Comparison of ENCODE assay signal across 28 cellular contexts in genomic region chr10:42680267-42680666, GRCh38.
"Had no signal": no experiment of that assay in that cellular context is flagged by ENCODE, and none has a peak within 500 bp of the region (broad histone marks: within the 10 kb centered on the region; RNA-seq: fewer than 3 reads in every experiment).

No MANE protein-coding gene starts in this region.

- H3K9ac ChIP-seq: neural progenitor cell, parathyroid adenoma had no signal

- DNase-seq: natural killer cell; occipital lobe; ovary; posterior cingulate gyrus; psoas muscle; right cardiac atrium; spleen; stimulated activated CD4-positive, alpha-beta T cell treated with anti-CD3 and anti-CD28 coated beads, Interleukin-12 subunit alpha, Interleukin-12 subunit beta, amount 100 ng/mL, for 4 hours; stimulated activated CD4-positive, alpha-beta T cell treated with anti-CD3 and anti-CD28 coated beads, Interleukin-1b, Interleukin-23, amount 100 ng/mL, for 48 hours; stimulated activated CD4-positive, alpha-beta T cell treated with anti-CD3 and anti-CD28 coated beads, Interleukin-4, amount 100 ng/mL, for 24 hours; stimulated activated naive B cell treated with anti-CD40 and anti-IgM and Interleukin-4, amounts not matched to agents 10 μg/mL and 1 μg/mL and 100 μg/mL, for 72 hours; stimulated activated naive CD4-positive, alpha-beta T cell treated with Interleukin-2 at 50 U/mL for 16 hours; stomach; thyroid gland; trophoblast cell; upper lobe of left lung had no signal

- H2AFZ ChIP-seq: neural progenitor cell, parathyroid adenoma had no signal

- ATAC-seq: natural killer cell; psoas muscle; right cardiac atrium; sciatic nerve; stimulated activated effector memory CD8-positive, alpha-beta T cell treated with anti-CD3 and anti-CD28 coated beads, Interleukin-12 subunit alpha, Interleukin-12 subunit beta, amount 100 ng/mL, for 72 hours; stimulated activated naive B cell treated with anti-CD40 and anti-IgM and Interleukin-4, amounts not matched to agents 10 μg/mL and 1 μg/mL and 100 μg/mL, for 72 hours had no signal

- H3K4me3 Mint-ChIP-seq: natural killer cell; nephron; neural progenitor cell; stimulated activated effector memory CD8-positive, alpha-beta T cell treated with anti-CD3 and anti-CD28 coated beads, Interleukin-12 subunit alpha, Interleukin-12 subunit beta, amount 100 ng/mL, for 72 hours; stimulated activated naive B cell treated with anti-CD40 and anti-IgM and Interleukin-4, amounts not matched to agents 10 μg/mL and 1 μg/mL and 100 μg/mL, for 72 hours; stimulated activated naive CD8-positive, alpha-beta T cell treated with anti-CD3 and anti-CD28 coated beads, Interleukin-15, Interleukin-2, amounts not matched to agents 100 ng/mL and 50 ng/mL, for 24 hours had no signal

- H3K4me2 ChIP-seq: neural progenitor cell, smooth muscle cell had no signal

- H3K4me3 ChIP-seq: neural progenitor cell, ovary, psoas muscle, skin epidermis, smooth muscle cell, spleen, stomach, thoracic aorta, thyroid gland, tibial nerve, upper lobe of left lung, vagina had no signal

- H3K36me3 ChIP-seq: neural progenitor cell, ovary, spleen, stomach, thoracic aorta, thyroid gland, tibial nerve, upper lobe of left lung, vagina had no signal

- H3K27me3 Mint-ChIP-seq: progenitor cell of endocrine pancreas; stimulated activated naive B cell treated with anti-CD40 and anti-IgM and Interleukin-4, amounts not matched to agents 10 μg/mL and 1 μg/mL and 100 μg/mL, for 72 hours; stimulated activated naive CD8-positive, alpha-beta T cell treated with anti-CD3 and anti-CD28 coated beads, Interleukin-15, Interleukin-2, amounts not matched to agents 100 ng/mL and 50 ng/mL, for 24 hours had no signal

- H3K27me3 ChIP-seq: neural progenitor cell, ovary, spleen, stomach, thyroid gland, tibial nerve, upper lobe of left lung, vagina had no signal

- H3K4me1 ChIP-seq: neural progenitor cell, parathyroid adenoma, psoas muscle, spleen, stomach, thyroid gland, tibial nerve, upper lobe of left lung, vagina had no signal

- H3K36me3 Mint-ChIP-seq: natural killer cell; neural progenitor cell; stimulated activated effector memory CD8-positive, alpha-beta T cell treated with anti-CD3 and anti-CD28 coated beads, Interleukin-12 subunit alpha, Interleukin-12 subunit beta, amount 100 ng/mL, for 72 hours; stimulated activated naive B cell treated with anti-CD40 and anti-IgM and Interleukin-4, amounts not matched to agents 10 μg/mL and 1 μg/mL and 100 μg/mL, for 72 hours had no signal

- H3K79me2 ChIP-seq: parathyroid adenoma had no signal

- H3K27ac Mint-ChIP-seq: natural killer cell; nephron; neural progenitor cell; progenitor cell of endocrine pancreas; stimulated activated effector memory CD8-positive, alpha-beta T cell treated with anti-CD3 and anti-CD28 coated beads, Interleukin-12 subunit alpha, Interleukin-12 subunit beta, amount 100 ng/mL, for 72 hours; stimulated activated naive B cell treated with anti-CD40 and anti-IgM and Interleukin-4, amounts not matched to agents 10 μg/mL and 1 μg/mL and 100 μg/mL, for 72 hours; stimulated activated naive CD8-positive, alpha-beta T cell treated with anti-CD3 and anti-CD28 coated beads, Interleukin-15, Interleukin-2, amounts not matched to agents 100 ng/mL and 50 ng/mL, for 24 hours had no signal

- H3K9me3 ChIP-seq: ovary, psoas muscle, stomach, thoracic aorta, thyroid gland, tibial nerve, upper lobe of left lung, vagina had no signal

- H3K27ac ChIP-seq: neural progenitor cell, ovary, parathyroid adenoma, psoas muscle, skin epidermis, spleen, stomach, thoracic aorta, thyroid gland, tibial nerve, upper lobe of left lung, vagina had no signal

- H3K4me1 Mint-ChIP-seq: natural killer cell; nephron; neural progenitor cell; stimulated activated effector memory CD8-positive, alpha-beta T cell treated with anti-CD3 and anti-CD28 coated beads, Interleukin-12 subunit alpha, Interleukin-12 subunit beta, amount 100 ng/mL, for 72 hours; stimulated activated naive B cell treated with anti-CD40 and anti-IgM and Interleukin-4, amounts not matched to agents 10 μg/mL and 1 μg/mL and 100 μg/mL, for 72 hours had no signal
